Comparison of ENCODE assay signal across 23 cellular contexts in genomic region chr17:55391764-55392467, GRCh38. TPM values are rescaled to one million over a fixed set of nuclear protein-coding genes. Genes with fewer than 3 reads are reported as not detected.
DNase-seq lines count a peak whose midpoint lies in the region; ATAC-seq, FAIRE-seq and TF ChIP-seq lines count a peak whose summit lies in the region.
"Had no signal": no experiment of that assay in that cellular context is flagged by ENCODE, and none has a peak within 500 bp of the region (broad histone marks: within the 10 kb centered on the region; RNA-seq: fewer than 3 reads in every experiment).

No MANE protein-coding gene starts in this region.

- DNase-seq in NCI-H82 (lab: John Stamatoyannopoulos, UW) (peak; percentile 36), NCI-H82 treated with DMSO at 0.1 percent for 48 hours (lab: John Stamatoyannopoulos, UW; ENCODE audit: unreplicated experiment) (no peak), WTC11 (ENCODE audit: low spot score) (no peak), nephron progenitor cell (no peak), small intestine (no peak)
- DNase-seq in CD4-positive, CD25-positive, alpha-beta regulatory T cell = no peak
- DNase-seq: Caco-2, DMS153, DMS79, GDM1, GOT3, H7, HFFc6, KBM-7 had no signal

- H3K27me3 Mint-ChIP-seq in CD4-positive, CD25-positive, alpha-beta regulatory T cell = no peaks in the 10 kb centered on the region
- no peaks in the 10 kb centered on the region for H3K27me3 Mint-ChIP-seq in WTC11 (ENCODE audit: low read depth)
- no peaks in the 10 kb centered on the region for H3K27me3 Mint-ChIP-seq in nephron progenitor cell (ENCODE audit: low read depth, poor library complexity)
- H3K27me3 Mint-ChIP-seq: IgD-negative memory B cell had no signal

- ATAC-seq in CD4-positive, CD25-positive, alpha-beta regulatory T cell (ENCODE audit: low read depth in 2 of 2) = no peak
- ATAC-seq in WTC11 = no peak
- no peak for ATAC-seq in GM21529 (IDR thresholded peaks at IDR 0.05; ENCODE audit: unreplicated experiment)
- ATAC-seq: HCT116 had no signal

- peaks cover 11% of the 10 kb centered on the region for H3K36me3 ChIP-seq in CD4-positive, CD25-positive, alpha-beta regulatory T cell (ENCODE audit: control insufficient read depth, insufficient read depth, low read length)
- H3K36me3 ChIP-seq in small intestine (ENCODE audit: control insufficient read depth in 2 of 2, insufficient read depth in 2 of 2, low read length in 2 of 2) = no peaks in the 10 kb centered on the region

- H3K27me3 ChIP-seq in CD4-positive, CD25-positive, alpha-beta regulatory T cell (ENCODE audit: control insufficient read depth, insufficient read depth, low read length) = no peaks in the 10 kb centered on the region
- H3K27me3 ChIP-seq in small intestine (ENCODE audit: control insufficient read depth in 2 of 2, insufficient read depth in 2 of 2, low read length in 2 of 2) = no peaks in the 10 kb centered on the region
- H3K27me3 ChIP-seq: BLaER1 had no signal

- H3K9me3 ChIP-seq in CD4-positive, CD25-positive, alpha-beta regulatory T cell (ENCODE audit: control insufficient read depth in 2 of 2, low read length in 2 of 2) = no peaks in the 10 kb centered on the region
- H3K9me3 ChIP-seq in small intestine (ENCODE audit: control insufficient read depth, low read depth) = no peaks in the 10 kb centered on the region
- H3K9me3 ChIP-seq: BLaER1, Caco-2 had no signal

- no peaks in the 10 kb centered on the region for H3K4me1 ChIP-seq in CD4-positive, CD25-positive, alpha-beta regulatory T cell (ENCODE audit: control insufficient read depth, insufficient read depth, low read length, poor library complexity, severe bottlenecking)
- peaks cover 4 to 8% of the 10 kb centered on the region in 2 donors for H3K4me1 ChIP-seq in small intestine (ENCODE audit: control insufficient read depth in 2 of 2, insufficient read depth in 1 of 2, low read depth in 1 of 2, low read length in 1 of 2)
- H3K4me1 ChIP-seq: BLaER1 had no signal

- no peak overlapping the region for H3K4me3 ChIP-seq in CD4-positive, CD25-positive, alpha-beta regulatory T cell (ENCODE audit: low read depth, low read length)
- no peak overlapping the region for H3K4me3 ChIP-seq in small intestine (ENCODE audit: low read depth in 1 of 2, low read length in 2 of 2)
- H3K4me3 ChIP-seq: BLaER1 had no signal

- WGBS in small intestine, 3 donors = 92 to 100% (median 94%) methylated on average over 3 of the region's 3 CpGs

- H3K9me3 Mint-ChIP-seq in CD4-positive, CD25-positive, alpha-beta regulatory T cell = no peaks in the 10 kb centered on the region
- H3K9me3 Mint-ChIP-seq in WTC11 (no peaks in the 10 kb centered on the region), nephron progenitor cell (no peaks in the 10 kb centered on the region)
- H3K9me3 Mint-ChIP-seq: CD14-positive monocyte, HFFc6, IgD-negative memory B cell had no signal

- CTCF ChIA-PET in WTC11 (lab: Charles Lee) = interaction anchor here (0.8 kb wide), 1 partner anchor 33 kb away, joined by 3 read pairs; no protein-coding TSS in a partner anchor

- peak overlapping the region; percentile 8 to 28 (median 9) for H3K27ac Mint-ChIP-seq in CD4-positive, CD25-positive, alpha-beta regulatory T cell
- H3K27ac Mint-ChIP-seq in WTC11 = 0 out of 2 replicates have a peak overlapping the region, but pooled peaks have one; percentile 2
- H3K27ac Mint-ChIP-seq in nephron progenitor cell = peak overlapping the region; percentile 32
- H3K27ac Mint-ChIP-seq: HFFc6 had no signal

- H3K4me1 Mint-ChIP-seq in CD4-positive, CD25-positive, alpha-beta regulatory T cell = peaks cover 3 to 6% (median 5%) of the 10 kb centered on the region in 4 donors
- H3K4me1 Mint-ChIP-seq in WTC11 (no peaks in the 10 kb centered on the region), nephron progenitor cell (peaks cover 45% of the 10 kb centered on the region)
- H3K4me1 Mint-ChIP-seq: IgD-negative memory B cell had no signal

- no peak for TF ChIP-seq CTCF in WTC11 (IDR thresholded peaks at IDR 0.05)
- no peak for TF ChIP-seq CTCF in nephron progenitor cell (IDR thresholded peaks at IDR 0.05)

- POLR2A ChIA-PET in WTC11 (lab: Charles Lee) = no interaction called here

- H3K27ac ChIP-seq in CD4-positive, CD25-positive, alpha-beta regulatory T cell (ENCODE audit: insufficient read depth, low read length, poor library complexity, severe bottlenecking) = no peak overlapping the region
- H3K27ac ChIP-seq in small intestine (ENCODE audit: low read depth in 1 of 2, low read length in 1 of 2) = no peak overlapping the region
- H3K27ac ChIP-seq: 22Rv1, BLaER1 had no signal

- H3K36me3 Mint-ChIP-seq in CD4-positive, CD25-positive, alpha-beta regulatory T cell = peaks cover 22% of the 10 kb centered on the region
- H3K36me3 Mint-ChIP-seq in WTC11 (peaks cover 27% of the 10 kb centered on the region), nephron progenitor cell (ENCODE audit: low read depth) (peaks cover 32% of the 10 kb centered on the region)

- no peak for FAIRE-seq in small intestine (lab: Jason Lieb, UNC)
- FAIRE-seq: D721Med, GM12892, GM18507 had no signal

- H3K4me3 Mint-ChIP-seq in CD4-positive, CD25-positive, alpha-beta regulatory T cell = no peak overlapping the region
- no peak overlapping the region for H3K4me3 Mint-ChIP-seq in WTC11
- H3K4me3 Mint-ChIP-seq in nephron progenitor cell = no peak overlapping the region
- H3K4me3 Mint-ChIP-seq: CD14-positive monocyte, HFFc6, IgD-negative memory B cell had no signal

TF ChIP-seq in WTC11, 78 proteins besides CTCF, POLR2A, EP300 and RAD21 (continues in another document):
- TF ChIP-seq MXD4 (CRISPR knock-in tag; IDR thresholded peaks at IDR 0.05; ENCODE audit: borderline replicate concordance) = no peak
- no peak for TF ChIP-seq GABPB1 (CRISPR knock-in tag; IDR thresholded peaks at IDR 0.05)
- TF ChIP-seq ELF4 (CRISPR knock-in tag; IDR thresholded peaks at IDR 0.05; ENCODE audit: low read depth) = no peak
- no peak for TF ChIP-seq NFATC4 (CRISPR knock-in tag; IDR thresholded peaks at IDR 0.05)
- TF ChIP-seq ZNF423 (CRISPR knock-in tag; IDR thresholded peaks at IDR 0.05) = no peak
- no peak for TF ChIP-seq ATF1 (CRISPR knock-in tag; IDR thresholded peaks at IDR 0.05)
- no peak for TF ChIP-seq ARID4B (CRISPR knock-in tag; IDR thresholded peaks at IDR 0.05; ENCODE audit: borderline replicate concordance)
- TF ChIP-seq, protein P1, sequence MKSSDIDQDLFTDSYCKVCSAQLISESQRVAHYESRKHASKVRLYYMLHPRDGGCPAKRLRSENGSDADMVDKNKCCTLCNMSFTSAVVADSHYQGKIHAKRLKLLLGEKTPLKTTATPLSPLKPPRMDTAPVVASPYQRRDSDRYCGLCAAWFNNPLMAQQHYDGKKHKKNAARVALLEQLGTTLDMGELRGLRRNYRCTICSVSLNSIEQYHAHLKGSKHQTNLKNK (CRISPR knock-in tag; IDR thresholded peaks at IDR 0.05) = no peak
- TF ChIP-seq, protein P2, sequence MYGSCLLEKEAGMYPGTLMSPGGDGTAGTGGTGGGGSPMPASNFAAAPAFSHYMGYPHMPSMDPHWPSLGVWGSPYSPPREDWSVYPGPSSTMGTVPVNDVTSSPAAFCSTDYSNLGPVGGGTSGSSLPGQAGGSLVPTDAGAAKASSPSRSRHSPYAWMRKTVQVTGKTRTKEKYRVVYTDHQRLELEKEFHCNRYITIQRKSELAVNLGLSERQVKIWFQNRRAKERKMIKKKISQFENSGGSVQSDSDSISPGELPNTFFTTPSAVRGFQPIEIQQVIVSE (CRISPR knock-in tag; IDR thresholded peaks at IDR 0.05; ENCODE audit: borderline replicate concordance) = no peak
- TF ChIP-seq JUN (CRISPR knock-in tag; IDR thresholded peaks at IDR 0.05) = no peak
- TF ChIP-seq GTF2I (CRISPR knock-in tag; conservative IDR thresholded peaks at IDR 0.05) = no peak

RNA-seq across cellular contexts. Expression of gene MMD, which starts 29.7 kb away (rescaled TPM):
- 17.8 TPM for total RNA-seq in CD4-positive, CD25-positive, alpha-beta regulatory T cell
- 10 to 100 TPM; 10.1 to 12.3 (median 11.8) TPM for polyA plus RNA-seq in CD4-positive, CD25-positive, alpha-beta regulatory T cell
- 37.2 to 42.8 TPM (median 40.8 TPM) in 3 replicates for total RNA-seq in WTC11 (2021)
- polyA plus RNA-seq in small intestine = 10 to 100 TPM in 1 of 3 donors, 1 to 10 TPM in 2; 4.0 to 11.1 (median 9.5) TPM
